In the genomic region with DNA sequence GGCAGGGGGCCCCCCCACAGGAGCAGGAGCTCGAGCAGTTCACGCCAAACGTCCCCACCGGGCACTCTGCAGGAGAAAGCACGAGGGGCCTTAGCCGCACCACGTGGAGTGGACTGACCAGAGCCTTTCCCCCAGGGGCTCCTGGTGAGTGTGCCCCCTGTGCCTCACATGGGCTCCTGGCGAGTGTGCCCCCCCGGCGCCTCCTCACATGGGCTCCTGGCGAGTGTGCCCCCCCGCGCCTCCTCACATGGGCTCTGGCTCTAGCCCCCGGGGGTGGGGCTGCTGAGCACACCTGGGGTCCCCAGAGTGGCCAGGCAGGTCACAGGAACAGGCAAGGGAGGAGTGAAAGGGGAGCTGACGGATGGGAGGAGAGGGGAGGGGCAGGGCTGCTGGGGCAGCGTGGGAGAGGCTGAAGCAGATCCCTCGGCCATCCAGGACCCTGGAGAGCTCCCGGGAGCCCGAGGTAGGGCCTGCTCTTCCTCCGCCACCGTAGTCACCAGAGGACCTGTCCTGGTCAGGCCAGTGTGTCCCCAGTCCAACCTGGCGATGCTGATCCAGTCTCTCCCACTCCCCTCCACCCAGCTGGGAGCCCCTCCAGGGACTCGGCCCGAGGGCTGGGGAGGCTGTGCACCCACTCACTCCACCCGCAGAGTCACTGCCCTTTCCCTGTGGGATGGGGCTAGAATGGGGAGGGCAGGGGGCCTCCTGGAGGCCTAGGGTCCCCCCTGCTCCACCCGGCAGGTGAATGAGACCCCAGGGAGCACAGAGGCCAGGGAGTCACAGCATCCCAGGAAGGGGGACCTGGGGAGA, we compare ENCODE assay signal across 8 cellular contexts. TPM values are rescaled to one million over a fixed set of nuclear protein-coding genes. Genes with fewer than 3 reads are reported as not detected.
DNase-seq lines count a peak whose midpoint lies in the region; ATAC-seq and TF ChIP-seq lines count a peak whose summit lies in the region.

No MANE protein-coding gene starts in this region.

- H3K4me1 ChIP-seq in liver (ENCODE audit: control insufficient read depth in 4 of 4, insufficient read depth in 4 of 4, low read length in 3 of 4) = peaks cover 0 to 2% (median 0%) of the 10 kb centered on the region in 4 donors
- H3K4me1 ChIP-seq in transverse colon = no peaks in the 10 kb centered on the region

- intact Hi-C loops in transverse colon (cut with DNase I; ENCODE audit: low total_unique reads) = no loop called here

- H3K27ac ChIP-seq in liver (ENCODE audit: low read depth in 1 of 2, low read length in 2 of 2) (no peak overlapping the region), transverse colon (no peak overlapping the region)

- TF ChIP-seq RAD21 in liver (IDR thresholded peaks at IDR 0.05) = no peak

- no peak for ATAC-seq in HG03097 (IDR thresholded peaks at IDR 0.05; ENCODE audit: low FRiP score, unreplicated experiment)

- H3K36me3 ChIP-seq in liver (ENCODE audit: control insufficient read depth in 4 of 4, insufficient read depth in 3 of 4, low read depth in 1 of 4, low read length in 3 of 4) = no peaks in the 10 kb centered on the region
- H3K36me3 ChIP-seq in transverse colon = no peaks in the 10 kb centered on the region

- in situ Hi-C loops in transverse colon (cut with MboI; ENCODE audit: low pct_ligation_motif_present in 1 of 4, low pct_unique_long_range_greater_than_20kb in 1 of 4, low sequenced_read_pairs in 3 of 4) = no loop called here

- TF ChIP-seq POLR2A in transverse colon (IDR thresholded peaks at IDR 0.05) = no peak

- TF ChIP-seq EP300 in transverse colon (IDR thresholded peaks at IDR 0.05; ENCODE audit: low read depth) = no peak

- 66% methylated on average over 26 of the region's 26 CpGs for WGBS in liver
- WGBS in transverse colon (ENCODE audit: low coverage in 1 of 2), 2 donors = 62% methylated on average over 15 of the region's 26 CpGs; no CpG with 5 or more reads in 1 of the 2 donors

- H3K9me3 ChIP-seq in liver (ENCODE audit: control insufficient read depth in 4 of 4, low read length in 3 of 4) (no peaks in the 10 kb centered on the region), transverse colon (no peaks in the 10 kb centered on the region)

- TF ChIP-seq CTCF in cardiac fibroblast (IDR thresholded peaks at IDR 0.05; ENCODE audit: low read depth, low read length) (no peak), liver (IDR thresholded peaks at IDR 0.05; ENCODE audit: low read depth, low read length, missing input control) (no peak), transverse colon (IDR thresholded peaks at IDR 0.05) (no peak)

- peak; percentile 75 for DNase-seq in Daoy (ENCODE audit: low read depth)
- peak; percentile 26 for DNase-seq in M059J (ENCODE audit: low read depth)
- DNase-seq in cardiac fibroblast (ENCODE audit: low read depth in 2 of 2) = peak; percentile 47 to 57
- DNase-seq in transverse colon = peak; percentile 21
- DNase-seq in NCI-H1436 treated with DMSO at 0.1 percent for 48 hours (lab: John Stamatoyannopoulos, UW) = no peak
- no peak for DNase-seq in activated CD4-positive, CD25-positive, alpha-beta regulatory T cell treated with anti-CD3 and anti-CD28 coated beads, Interleukin-2, amount 50 U/mL, for 72 hours

- H3K9ac ChIP-seq in liver (ENCODE audit: low read depth in 1 of 2, low read length in 2 of 2) = no peak overlapping the region

- H3K4me3 ChIP-seq in cardiac fibroblast (replicated peaks in 1 of 2; ENCODE audit: low read depth in 2 of 2, low read length in 2 of 2) (no peak overlapping the region), liver (ENCODE audit: low read depth in 1 of 3, low read length in 3 of 3) (no peak overlapping the region), transverse colon (no peak overlapping the region)

- H3K27me3 ChIP-seq in liver (ENCODE audit: control insufficient read depth in 4 of 4, insufficient read depth in 4 of 4, low read length in 3 of 4) = no peaks in the 10 kb centered on the region
- no peaks in the 10 kb centered on the region for H3K27me3 ChIP-seq in transverse colon

TF ChIP-seq in liver, 16 proteins besides CTCF, POLR2A, EP300 and RAD21:
- TF ChIP-seq, protein P1, sequence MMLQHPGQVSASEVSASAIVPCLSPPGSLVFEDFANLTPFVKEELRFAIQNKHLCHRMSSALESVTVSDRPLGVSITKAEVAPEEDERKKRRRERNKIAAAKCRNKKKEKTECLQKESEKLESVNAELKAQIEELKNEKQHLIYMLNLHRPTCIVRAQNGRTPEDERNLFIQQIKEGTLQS (IDR thresholded peaks at IDR 0.05) = no peak
- TF ChIP-seq, protein P2, sequence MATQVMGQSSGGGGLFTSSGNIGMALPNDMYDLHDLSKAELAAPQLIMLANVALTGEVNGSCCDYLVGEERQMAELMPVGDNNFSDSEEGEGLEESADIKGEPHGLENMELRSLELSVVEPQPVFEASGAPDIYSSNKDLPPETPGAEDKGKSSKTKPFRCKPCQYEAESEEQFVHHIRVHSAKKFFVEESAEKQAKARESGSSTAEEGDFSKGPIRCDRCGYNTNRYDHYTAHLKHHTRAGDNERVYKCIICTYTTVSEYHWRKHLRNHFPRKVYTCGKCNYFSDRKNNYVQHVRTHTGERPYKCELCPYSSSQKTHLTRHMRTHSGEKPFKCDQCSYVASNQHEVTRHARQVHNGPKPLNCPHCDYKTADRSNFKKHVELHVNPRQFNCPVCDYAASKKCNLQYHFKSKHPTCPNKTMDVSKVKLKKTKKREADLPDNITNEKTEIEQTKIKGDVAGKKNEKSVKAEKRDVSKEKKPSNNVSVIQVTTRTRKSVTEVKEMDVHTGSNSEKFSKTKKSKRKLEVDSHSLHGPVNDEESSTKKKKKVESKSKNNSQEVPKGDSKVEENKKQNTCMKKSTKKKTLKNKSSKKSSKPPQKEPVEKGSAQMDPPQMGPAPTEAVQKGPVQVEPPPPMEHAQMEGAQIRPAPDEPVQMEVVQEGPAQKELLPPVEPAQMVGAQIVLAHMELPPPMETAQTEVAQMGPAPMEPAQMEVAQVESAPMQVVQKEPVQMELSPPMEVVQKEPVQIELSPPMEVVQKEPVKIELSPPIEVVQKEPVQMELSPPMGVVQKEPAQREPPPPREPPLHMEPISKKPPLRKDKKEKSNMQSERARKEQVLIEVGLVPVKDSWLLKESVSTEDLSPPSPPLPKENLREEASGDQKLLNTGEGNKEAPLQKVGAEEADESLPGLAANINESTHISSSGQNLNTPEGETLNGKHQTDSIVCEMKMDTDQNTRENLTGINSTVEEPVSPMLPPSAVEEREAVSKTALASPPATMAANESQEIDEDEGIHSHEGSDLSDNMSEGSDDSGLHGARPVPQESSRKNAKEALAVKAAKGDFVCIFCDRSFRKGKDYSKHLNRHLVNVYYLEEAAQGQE (IDR thresholded peaks at IDR 0.05) = peak; percentile 98

RNA-seq across cellular contexts. Expression of a gene that starts 47.6 kb away (rescaled TPM):
- 4.7 and 10.9 TPM in 2 replicates for total RNA-seq in Daoy (2014; rRNA removed; shearing (Covaris generic))
- total RNA-seq in M059J (2014; rRNA removed; shearing (Covaris generic)) = 0.59 and 3.0 TPM in 2 replicates
- total RNA-seq in liver (1 to 10 TPM in 1 of 2 donors, under 1 TPM in 1; 0.65 to 5.6 TPM), transverse colon (100 to 1,000 TPM; 104 to 240 (median 145) TPM)
- polyA plus RNA-seq in liver = 1 to 10 TPM; 2.4 to 3.3 TPM

Comparison
In these comparisons a context has a peak if more than half of its experiments do, and no peak if none do; other contexts are left out.
1. DNase-seq: peak in Daoy (single experiment), M059J (single experiment), cardiac fibroblast (2 of 2) and transverse colon (single experiment); none in NCI-H1436 treated with DMSO at 0.1 percent for 48 hours (single experiment) and activated CD4-positive, CD25-positive, alpha-beta regulatory T cell treated with anti-CD3 and anti-CD28 coated beads, Interleukin-2, amount 50 U/mL, for 72 hours (single experiment).